Comparison of ENCODE assay signal across 8 cellular contexts in the genomic region with DNA sequence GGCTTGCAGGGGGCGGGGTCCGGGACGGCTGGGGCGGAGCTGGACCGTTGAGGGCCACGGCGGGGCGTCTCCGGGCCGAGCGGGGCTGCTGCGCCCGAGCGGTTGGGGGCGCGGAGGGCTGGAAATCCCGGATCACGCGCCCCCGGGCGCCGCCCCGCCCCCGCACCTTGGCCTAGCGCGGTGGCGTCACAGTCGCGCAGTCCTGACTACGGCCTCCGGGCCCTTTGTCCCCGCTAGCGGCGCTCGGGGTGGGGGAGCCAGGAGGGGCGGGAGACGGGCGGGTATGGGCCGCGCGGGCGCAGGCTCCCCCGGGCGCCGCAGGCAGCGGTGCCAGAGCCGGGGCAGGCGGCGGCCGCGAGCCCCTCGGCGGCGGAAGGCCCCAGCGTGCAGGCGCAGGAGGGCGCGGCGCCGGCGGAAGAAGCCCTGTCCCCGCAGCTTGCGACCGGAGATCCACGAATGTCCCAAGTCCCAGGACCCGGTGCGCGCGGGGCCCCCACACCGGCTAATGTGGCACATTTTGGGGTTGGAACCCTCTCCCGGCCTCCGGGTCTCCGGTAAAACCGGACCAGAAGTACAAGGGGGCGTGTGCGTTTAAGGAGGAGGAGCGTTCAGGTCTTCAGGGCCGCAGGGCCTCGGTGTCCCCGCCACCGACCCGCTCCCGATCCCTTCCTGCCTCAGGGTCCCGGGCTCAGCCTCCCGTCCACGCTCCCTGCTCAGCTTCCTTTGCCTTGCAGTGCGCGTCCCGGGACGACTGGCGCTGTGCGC. TPM values are rescaled to one million over a fixed set of nuclear protein-coding genes. Genes with fewer than 3 reads are reported as not detected.
DNase-seq lines count a peak whose midpoint lies in the region; ATAC-seq and TF ChIP-seq lines count a peak whose summit lies in the region.

No MANE protein-coding gene starts in this region.

- H3K27ac ChIP-seq in HUES48 (ENCODE audit: low read depth, low read length): peak overlapping the region; percentile 95

- peak overlapping the region; percentile 54 for H3K27ac Mint-ChIP-seq in activated naive CD8-positive, alpha-beta T cell treated with anti-CD3 and anti-CD28 coated beads for 36 hours
- peak overlapping the region; percentile 41 for H3K27ac Mint-ChIP-seq in type B pancreatic cell

- H3K36me3 ChIP-seq in HUES48 (ENCODE audit: control insufficient read depth, insufficient read depth, low read length): peaks cover 26% of the 10 kb centered on the region

- peaks cover 4% of the 10 kb centered on the region for H3K36me3 Mint-ChIP-seq in activated naive CD8-positive, alpha-beta T cell treated with anti-CD3 and anti-CD28 coated beads for 36 hours
- H3K36me3 Mint-ChIP-seq in type B pancreatic cell: no peaks in the 10 kb centered on the region

- H3K9me3 ChIP-seq in HUES48 (ENCODE audit: control insufficient read depth, insufficient read depth, low read length): no peaks in the 10 kb centered on the region

- peak overlapping the region; percentile 87 for H3K4me3 ChIP-seq in HUES48 (ENCODE audit: low read depth, low read length)

- DNase-seq in CD1c-positive myeloid dendritic cell (ENCODE audit: extremely low spot score) (peak; percentile 94), SK-N-DZ (ENCODE audit: low spot score) (peak; percentile 65), glomerular visceral epithelial cell (ENCODE audit: extremely low spot score) (peak; percentile 77), nucleus accumbens (lab: John Stamatoyannopoulos, UW) (peak in 54 of 56 donors; percentile 14 to 87 (median 62)), type B pancreatic cell (ENCODE audit: extremely low spot score, unreplicated experiment) (peak; percentile 86)
- DNase-seq in activated naive CD8-positive, alpha-beta T cell treated with anti-CD3 and anti-CD28 coated beads for 36 hours: peak; percentile 87

- no peak for TF ChIP-seq CTCF in type B pancreatic cell (conservative IDR thresholded peaks at IDR 0.05)

- peak; percentile 41 for ATAC-seq in GM19397 (IDR thresholded peaks at IDR 0.05; ENCODE audit: unreplicated experiment)

- peaks cover 2% of the 10 kb centered on the region for H3K9me3 Mint-ChIP-seq in activated naive CD8-positive, alpha-beta T cell treated with anti-CD3 and anti-CD28 coated beads for 36 hours
- no peaks in the 10 kb centered on the region for H3K9me3 Mint-ChIP-seq in type B pancreatic cell

- H3K9ac ChIP-seq in HUES48 (ENCODE audit: low read depth, low read length): peak overlapping the region; percentile 86

- H3K4me1 ChIP-seq in HUES48 (ENCODE audit: control insufficient read depth, insufficient read depth, low read length): peaks cover 5% of the 10 kb centered on the region; the same call in 1 of the 2 replicates

- H3K27me3 ChIP-seq in HUES48 (ENCODE audit: control insufficient read depth, insufficient read depth, low read length): no peaks in the 10 kb centered on the region

- no peaks in the 10 kb centered on the region for H3K27me3 Mint-ChIP-seq in activated naive CD8-positive, alpha-beta T cell treated with anti-CD3 and anti-CD28 coated beads for 36 hours
- H3K27me3 Mint-ChIP-seq in type B pancreatic cell: no peaks in the 10 kb centered on the region

- H3K4me1 Mint-ChIP-seq in activated naive CD8-positive, alpha-beta T cell treated with anti-CD3 and anti-CD28 coated beads for 36 hours: peaks cover 34% of the 10 kb centered on the region
- H3K4me1 Mint-ChIP-seq in type B pancreatic cell (ENCODE audit: unreplicated experiment): peaks cover 9% of the 10 kb centered on the region

- peak overlapping the region; percentile 76 for H3K4me3 Mint-ChIP-seq in activated naive CD8-positive, alpha-beta T cell treated with anti-CD3 and anti-CD28 coated beads for 36 hours
- H3K4me3 Mint-ChIP-seq in type B pancreatic cell: peak overlapping the region; percentile 83

RNA-seq across cellular contexts. Expression of a gene that starts 0.8 kb away (rescaled TPM):
- 781 and 852 TPM in 2 replicates for polyA plus RNA-seq in SK-N-DZ (2014; cell fraction: cytosol; rRNA removed)
- 522 and 693 TPM in 2 replicates for polyA plus RNA-seq in SK-N-DZ (2014; cell fraction: nucleus; rRNA removed)
- total RNA-seq in activated naive CD8-positive, alpha-beta T cell treated with anti-CD3 and anti-CD28 coated beads for 36 hours: 100 to 1,000 TPM; 225 to 231 TPM
- 174 and 204 TPM in 2 replicates for total RNA-seq in type B pancreatic cell (ENCODE audit: low replicate concordance)

RNA-seq across cellular contexts. Expression of a gene that starts 9.5 kb away (rescaled TPM):
- polyA plus RNA-seq in SK-N-DZ (2014; cell fraction: cytosol; rRNA removed): 240 and 311 TPM in 2 replicates
- polyA plus RNA-seq in SK-N-DZ (2014; cell fraction: nucleus; rRNA removed): 150 and 168 TPM in 2 replicates
- 100 to 1,000 TPM; 290 to 291 TPM for total RNA-seq in activated naive CD8-positive, alpha-beta T cell treated with anti-CD3 and anti-CD28 coated beads for 36 hours
- total RNA-seq in type B pancreatic cell (ENCODE audit: low replicate concordance): 171 and 181 TPM in 2 replicates

RNA-seq across cellular contexts. Expression of a gene that starts 37.7 kb away (rescaled TPM):
- 3.2 and 6.2 TPM in 2 replicates for polyA plus RNA-seq in SK-N-DZ (2014; cell fraction: cytosol; rRNA removed)
- 6.1 and 10.6 TPM in 2 replicates for polyA plus RNA-seq in SK-N-DZ (2014; cell fraction: nucleus; rRNA removed)
- total RNA-seq in activated naive CD8-positive, alpha-beta T cell treated with anti-CD3 and anti-CD28 coated beads for 36 hours: 100 to 1,000 TPM; 113 to 122 TPM
- 2.6 and 4.5 TPM in 2 replicates for total RNA-seq in type B pancreatic cell (ENCODE audit: low replicate concordance)

Comparison
In these comparisons a context has a peak if more than half of its experiments do, and no peak if none do; other contexts are left out.
1. Peak in every context shown above with its lines: DNase-seq, ATAC-seq, H3K4me3 ChIP-seq and H3K27ac ChIP-seq.
2. RNA of a gene that starts 37.7 kb away (total RNA-seq): 113 to 122 TPM in activated naive CD8-positive, alpha-beta T cell treated with anti-CD3 and anti-CD28 coated beads for 36 hours; 2.6 to 4.5 TPM in type B pancreatic cell; every median in the first group is over 10 times any median in the second.